ENCODE assay signal across 8 cellular contexts in genomic region chr20:13492001-13492480, GRCh38.
DNase-seq lines count a peak whose midpoint lies in the region; TF ChIP-seq lines count a peak whose summit lies in the region.

No MANE protein-coding gene starts in this region.

- DNase-seq in AG20443 (ENCODE audit: low spot score) (peak; percentile 71), NCI-H2196 treated with DMSO at 0.1 percent for 48 hours (lab: John Stamatoyannopoulos, UW; ENCODE audit: unreplicated experiment) (peak; percentile 31), fibroblast of pulmonary artery (ENCODE audit: low read depth) (peak; percentile 93), NCI-H1105 treated with DMSO at 0.1 percent for 48 hours (lab: John Stamatoyannopoulos, UW) (no peak)
- DNase-seq in activated naive CD4-positive, alpha-beta T cell treated with anti-CD3 and anti-CD28 coated beads for 36 hours = no peak
- no peak for DNase-seq in activated naive CD4-positive, alpha-beta T cell treated with Interleukin-2 at 50 U/mL for 16 hours
- no peak for DNase-seq in T-helper 2 cell treated with Interferon-gamma antibody and Interleukin-4, amounts not matched to agents 5 μg/mL and 100 μg/mL, for 36 hours (ENCODE audit: low spot score)

- TF ChIP-seq CTCF in fibroblast of pulmonary artery (IDR thresholded peaks at IDR 0.05; ENCODE audit: low read length, missing control alignments) = peak; percentile 24

- peaks cover 4% of the 10 kb centered on the region for H3K36me3 Mint-ChIP-seq in activated naive CD4-positive, alpha-beta T cell treated with anti-CD3 and anti-CD28 coated beads for 36 hours (ENCODE audit: low read depth)
- H3K36me3 Mint-ChIP-seq in T-helper 2 cell treated with Interferon-gamma antibody and Interleukin-4, amounts not matched to agents 5 μg/mL and 100 μg/mL, for 36 hours (ENCODE audit: low read depth) = peaks cover 3% of the 10 kb centered on the region

- no peak overlapping the region for H3K4me3 ChIP-seq in fibroblast of pulmonary artery (replicated peaks; ENCODE audit: low read depth, low read length)
- peak overlapping the region; percentile 19 for H3K4me3 ChIP-seq in neuron (ENCODE audit: low read length)

- peak overlapping the region; percentile 89 for H2AFZ ChIP-seq in neuron (ENCODE audit: low read depth, low read length)

- H3K27ac Mint-ChIP-seq in activated naive CD4-positive, alpha-beta T cell treated with anti-CD3 and anti-CD28 coated beads for 36 hours = no peak overlapping the region
- no peak overlapping the region for H3K27ac Mint-ChIP-seq in T-helper 2 cell treated with Interferon-gamma antibody and Interleukin-4, amounts not matched to agents 5 μg/mL and 100 μg/mL, for 36 hours

- no peaks in the 10 kb centered on the region for H3K9me3 Mint-ChIP-seq in activated naive CD4-positive, alpha-beta T cell treated with anti-CD3 and anti-CD28 coated beads for 36 hours
- H3K9me3 Mint-ChIP-seq in T-helper 2 cell treated with Interferon-gamma antibody and Interleukin-4, amounts not matched to agents 5 μg/mL and 100 μg/mL, for 36 hours = peaks cover 7% of the 10 kb centered on the region

- no peaks in the 10 kb centered on the region for H3K27me3 Mint-ChIP-seq in activated naive CD4-positive, alpha-beta T cell treated with anti-CD3 and anti-CD28 coated beads for 36 hours (ENCODE audit: low read depth)
- H3K27me3 Mint-ChIP-seq in T-helper 2 cell treated with Interferon-gamma antibody and Interleukin-4, amounts not matched to agents 5 μg/mL and 100 μg/mL, for 36 hours (ENCODE audit: low read depth) = no peaks in the 10 kb centered on the region

- CTCF ChIA-PET in activated naive CD4-positive, alpha-beta T cell treated with anti-CD3 and anti-CD28 coated beads for 36 hours (lab: Charles Lee) = interaction anchor here (0.6 kb wide), 2 partner anchors 19 to 70 kb away, joined by 3 to 4 read pairs; no protein-coding TSS in a partner anchor

- no peaks in the 10 kb centered on the region for H3K4me1 Mint-ChIP-seq in activated naive CD4-positive, alpha-beta T cell treated with anti-CD3 and anti-CD28 coated beads for 36 hours (ENCODE audit: low read depth)
- no peaks in the 10 kb centered on the region for H3K4me1 Mint-ChIP-seq in T-helper 2 cell treated with Interferon-gamma antibody and Interleukin-4, amounts not matched to agents 5 μg/mL and 100 μg/mL, for 36 hours (ENCODE audit: low read depth)

- H3K4me1 ChIP-seq in neuron (ENCODE audit: insufficient read depth, low read length) = peaks cover 29% of the 10 kb centered on the region

- H3K27me3 ChIP-seq in neuron (ENCODE audit: insufficient read depth, low read length) = no peaks in the 10 kb centered on the region

- H3K36me3 ChIP-seq in neuron (ENCODE audit: insufficient read depth, low read length) = no peaks in the 10 kb centered on the region

- H3K9me3 ChIP-seq in neuron (ENCODE audit: low read length) = no peaks in the 10 kb centered on the region

- intact Hi-C loops in activated naive CD4-positive, alpha-beta T cell treated with anti-CD3 and anti-CD28 coated beads for 36 hours (cut with micrococcal nuclease) = no loop called here

- H3K4me3 Mint-ChIP-seq in activated naive CD4-positive, alpha-beta T cell treated with anti-CD3 and anti-CD28 coated beads for 36 hours = no peak overlapping the region
- H3K4me3 Mint-ChIP-seq in T-helper 2 cell treated with Interferon-gamma antibody and Interleukin-4, amounts not matched to agents 5 μg/mL and 100 μg/mL, for 36 hours = no peak overlapping the region

Comparison
In these comparisons a context has a peak if more than half of its experiments do, and no peak if none do; other contexts are left out.
1. DNase-seq: peak in AG20443 (single experiment), NCI-H2196 treated with DMSO at 0.1 percent for 48 hours (single experiment) and fibroblast of pulmonary artery (single experiment); none in activated naive CD4-positive, alpha-beta T cell treated with anti-CD3 and anti-CD28 coated beads for 36 hours (single experiment), activated naive CD4-positive, alpha-beta T cell treated with Interleukin-2 at 50 U/mL for 16 hours (single experiment), NCI-H1105 treated with DMSO at 0.1 percent for 48 hours (single experiment) and T-helper 2 cell treated with Interferon-gamma antibody and Interleukin-4, amounts not matched to agents 5 μg/mL and 100 μg/mL, for 36 hours (single experiment).